In genomic region chr4:101850698-101851097, GRCh38 we compare ENCODE assay signal across 29 cellular contexts.
DNase-seq lines count a peak whose midpoint lies in the region; ATAC-seq and TF ChIP-seq lines count a peak whose summit lies in the region.
"Had no signal": no experiment of that assay in that cellular context is flagged by ENCODE, and none has a peak within 500 bp of the region (broad histone marks: within the 10 kb centered on the region; RNA-seq: fewer than 3 reads in every experiment).

No MANE protein-coding gene starts in this region.

- peak overlapping the region; percentile 2 to 89 (median 73) for H3K4me3 Mint-ChIP-seq in IgD-negative memory B cell
- H3K4me3 Mint-ChIP-seq in stimulated activated naive B cell treated with anti-CD40 and anti-IgM and Interleukin-4, amounts not matched to agents 10 μg/mL and 1 μg/mL and 100 μg/mL, for 72 hours, result peak overlapping the region; percentile 36 to 65
- H3K4me3 Mint-ChIP-seq: activated CD8-positive, alpha-beta memory T cell treated with anti-CD3 and anti-CD28 coated beads, Interleukin-2, amount 10 ng/mL, durations not matched to agents 7 days and 5 days; CD4-positive, CD25-positive, alpha-beta regulatory T cell; neural crest cell; WTC11 had no signal

- H3K4me3 ChIP-seq in tibial artery, result no peak overlapping the region
- H3K4me3 ChIP-seq: body of pancreas, esophagus squamous epithelium, heart right ventricle, lung, pancreas, SJSA1, uterus had no signal

- intact Hi-C loops in tibial artery (cut with DNase I; ENCODE audit: low total_unique reads), result no loop called here

- DNase-seq in stimulated activated naive B cell treated with anti-CD40 and anti-IgM and Interleukin-4, amounts not matched to agents 10 μg/mL and 1 μg/mL and 100 μg/mL, for 72 hours, result peak; percentile 32
- DNase-seq in AG08395 (ENCODE audit: low spot score) (no peak), tibial artery (no peak)
- DNase-seq in stimulated activated CD4-positive, alpha-beta T cell treated with anti-CD3 and anti-CD28 coated beads, Interleukin-2, amount 100 ng/mL, for 24 hours, result no peak
- DNase-seq: activated CD8-positive, alpha-beta memory T cell treated with anti-CD3 and anti-CD28 coated beads, Interleukin-2, amount 10 ng/mL, durations not matched to agents 7 days and 5 days; activated naive CD4-positive, alpha-beta T cell treated with Interleukin-2 at 50 U/mL for 16 hours; body of pancreas; CD4-positive, CD25-positive, alpha-beta regulatory T cell; dermis blood vessel endothelial cell; esophagus squamous epithelium; foreskin melanocyte; GOT3; heart right ventricle; kidney glomerular epithelial cell; NCI-H1105; NCI-H2029; NCI-H2227 treated with DMSO at 0.1 percent for 48 hours; NCI-H748 treated with DMSO at 0.1 percent for 48 hours; pancreas; RPMI8226; stimulated activated CD4-positive, alpha-beta T cell treated with anti-CD3 and anti-CD28 coated beads, Interleukin-2, amount 100 ng/mL, for 48 hours; uterus had no signal

- no peaks in the 10 kb centered on the region for H3K4me1 ChIP-seq in tibial artery
- H3K4me1 ChIP-seq: body of pancreas, esophagus squamous epithelium, heart right ventricle, pancreas, SJSA1, uterus had no signal

- H3K36me3 Mint-ChIP-seq in IgD-negative memory B cell, result peaks cover 18% of the 10 kb centered on the region
- H3K36me3 Mint-ChIP-seq in stimulated activated naive B cell treated with anti-CD40 and anti-IgM and Interleukin-4, amounts not matched to agents 10 μg/mL and 1 μg/mL and 100 μg/mL, for 72 hours, result peaks cover 36 to 51% of the 10 kb centered on the region in 2 donors
- H3K36me3 Mint-ChIP-seq: activated CD8-positive, alpha-beta memory T cell treated with anti-CD3 and anti-CD28 coated beads, Interleukin-2, amount 10 ng/mL, durations not matched to agents 7 days and 5 days; CD4-positive, CD25-positive, alpha-beta regulatory T cell; WTC11 had no signal

- H3K9me3 Mint-ChIP-seq in IgD-negative memory B cell, result peaks cover 0 to 5% (median 0%) of the 10 kb centered on the region in 3 donors
- peaks cover 18 to 22% of the 10 kb centered on the region in 2 donors for H3K9me3 Mint-ChIP-seq in stimulated activated naive B cell treated with anti-CD40 and anti-IgM and Interleukin-4, amounts not matched to agents 10 μg/mL and 1 μg/mL and 100 μg/mL, for 72 hours

- no peak for TF ChIP-seq CTCF in tibial artery (IDR thresholded peaks at IDR 0.05)

- H3K27me3 Mint-ChIP-seq in IgD-negative memory B cell, result no peaks in the 10 kb centered on the region
- H3K27me3 Mint-ChIP-seq in stimulated activated naive B cell treated with anti-CD40 and anti-IgM and Interleukin-4, amounts not matched to agents 10 μg/mL and 1 μg/mL and 100 μg/mL, for 72 hours, result no peaks in the 10 kb centered on the region

- peaks cover 43 to 52% (median 52%) of the 10 kb centered on the region in 3 donors for H3K4me1 Mint-ChIP-seq in IgD-negative memory B cell
- peaks cover 38 to 69% of the 10 kb centered on the region in 2 donors for H3K4me1 Mint-ChIP-seq in stimulated activated naive B cell treated with anti-CD40 and anti-IgM and Interleukin-4, amounts not matched to agents 10 μg/mL and 1 μg/mL and 100 μg/mL, for 72 hours
- H3K4me1 Mint-ChIP-seq: activated CD8-positive, alpha-beta memory T cell treated with anti-CD3 and anti-CD28 coated beads, Interleukin-2, amount 10 ng/mL, durations not matched to agents 7 days and 5 days; CD4-positive, CD25-positive, alpha-beta regulatory T cell had no signal

- no peaks in the 10 kb centered on the region for H3K27me3 ChIP-seq in tibial artery
- H3K27me3 ChIP-seq: body of pancreas, esophagus squamous epithelium, heart right ventricle, pancreas, SJSA1, uterus had no signal

- H3K9me3 ChIP-seq in tibial artery, result no peaks in the 10 kb centered on the region
- H3K9me3 ChIP-seq: body of pancreas, esophagus squamous epithelium, heart right ventricle, pancreas, SJSA1, uterus had no signal

- peak overlapping the region; percentile 86 to 97 (median 92) for H3K27ac Mint-ChIP-seq in IgD-negative memory B cell
- peak overlapping the region; percentile 93 for H3K27ac Mint-ChIP-seq in stimulated activated naive B cell treated with anti-CD40 and anti-IgM and Interleukin-4, amounts not matched to agents 10 μg/mL and 1 μg/mL and 100 μg/mL, for 72 hours
- H3K27ac Mint-ChIP-seq: activated CD8-positive, alpha-beta memory T cell treated with anti-CD3 and anti-CD28 coated beads, Interleukin-2, amount 10 ng/mL, durations not matched to agents 7 days and 5 days; CD4-positive, CD25-positive, alpha-beta regulatory T cell; WTC11 had no signal

- ATAC-seq in GM19043 (IDR thresholded peaks at IDR 0.05; ENCODE audit: low read depth, unreplicated experiment) (peak; percentile 34), HG02678 (IDR thresholded peaks at IDR 0.05; ENCODE audit: unreplicated experiment) (peak; percentile 49)
- peak; percentile 83 to 87 for ATAC-seq in stimulated activated naive B cell treated with anti-CD40 and anti-IgM and Interleukin-4, amounts not matched to agents 10 μg/mL and 1 μg/mL and 100 μg/mL, for 72 hours (replicated peaks)
- ATAC-seq: activated CD8-positive, alpha-beta memory T cell treated with anti-CD3 and anti-CD28 coated beads, Interleukin-2, amount 10 ng/mL, durations not matched to agents 7 days and 5 days; body of pancreas; heart right ventricle; pancreas; WTC11 had no signal

- H3K36me3 ChIP-seq in tibial artery, result no peaks in the 10 kb centered on the region
- H3K36me3 ChIP-seq: esophagus squamous epithelium, heart right ventricle, pancreas, SJSA1, uterus had no signal

- no peak overlapping the region for H3K27ac ChIP-seq in tibial artery
- H3K27ac ChIP-seq: body of pancreas, esophagus squamous epithelium, heart right ventricle, pancreas, SJSA1, uterus had no signal

Comparison
In these comparisons a context has a peak if more than half of its experiments do, and no peak if none do; other contexts are left out.
1. ATAC-seq: peak in every context shown above with its lines; median percentile 85 in stimulated activated naive B cell treated with anti-CD40 and anti-IgM and Interleukin-4, amounts not matched to agents 10 μg/mL and 1 μg/mL and 100 μg/mL, for 72 hours; 49 in HG02678; 34 in GM19043.